Comparison of ENCODE assay signal across 9 cellular contexts in genomic region chr17:45783593-45784292, GRCh38. TPM values are rescaled to one million over a fixed set of nuclear protein-coding genes. Genes with fewer than 3 reads are reported as not detected.
A peak's percentile ranks its signal among the peaks of the same experiment; 100 is the strongest.
DNase-seq lines count a peak whose midpoint lies in the region; ATAC-seq, FAIRE-seq and TF ChIP-seq lines count a peak whose summit lies in the region.
"Had no signal": no experiment of that assay in that cellular context is flagged by ENCODE, and none has a peak within 500 bp of the region (broad histone marks: within the 10 kb centered on the region; RNA-seq: fewer than 3 reads in every experiment).

No MANE protein-coding gene starts in this region.

- H3K9me3 ChIP-seq in ES-I3 (ENCODE audit: control insufficient read depth, insufficient read depth, low read length) = no peaks in the 10 kb centered on the region

- peak overlapping the region; percentile 68; the same call in 1 of the 2 replicates for H3K9ac ChIP-seq in ES-I3 (ENCODE audit: low read depth, low read length)

- H3K4me1 Mint-ChIP-seq in natural killer cell treated with Interleukin-12 subunit alpha and Interleukin-12 subunit beta and Interleukin-15 and Interleukin-18, amount 100 ng/mL, for 72 hours (ENCODE audit: low read depth in 2 of 2) = peaks cover 0 to 3% of the 10 kb centered on the region in 2 donors

- no peak for FAIRE-seq in GM12892 (lab: Jason Lieb, UNC)
- FAIRE-seq: endometrium had no signal

- no peak overlapping the region for H3K27ac Mint-ChIP-seq in natural killer cell treated with Interleukin-12 subunit alpha and Interleukin-12 subunit beta and Interleukin-15 and Interleukin-18, amount 100 ng/mL, for 72 hours

- H3K4me3 Mint-ChIP-seq in natural killer cell treated with Interleukin-12 subunit alpha and Interleukin-12 subunit beta and Interleukin-15 and Interleukin-18, amount 100 ng/mL, for 72 hours = peak overlapping the region; percentile 54

- H3K4me1 ChIP-seq in ES-I3 (ENCODE audit: insufficient read depth, low read length) = peaks cover 8% of the 10 kb centered on the region

- H3K36me3 ChIP-seq in ES-I3 (ENCODE audit: insufficient read depth, low read length) = no peaks in the 10 kb centered on the region

- H3K36me3 Mint-ChIP-seq in natural killer cell treated with Interleukin-12 subunit alpha and Interleukin-12 subunit beta and Interleukin-15 and Interleukin-18, amount 100 ng/mL, for 72 hours = no peaks in the 10 kb centered on the region

- peak; percentile 85 for DNase-seq in NCI-H345 (lab: John Stamatoyannopoulos, UW)
- DNase-seq in natural killer cell treated with Interleukin-12 subunit alpha and Interleukin-12 subunit beta and Interleukin-15 and Interleukin-18, amount 100 ng/mL, for 72 hours (ENCODE audit: low spot score) = no peak
- DNase-seq in NAMALWA (ENCODE audit: low spot score) = no peak
- DNase-seq in GM12892 (ENCODE audit: insufficient read length) = no peak

- H3K27ac ChIP-seq in cingulate gyrus (ENCODE audit: low read depth, low read length) = peak overlapping the region; percentile 49

- ATAC-seq in natural killer cell treated with Interleukin-12 subunit alpha and Interleukin-12 subunit beta and Interleukin-15 and Interleukin-18, amount 100 ng/mL, for 72 hours = peak in 1 of 2 donors; percentile 10
- ATAC-seq in HG02852 (IDR thresholded peaks at IDR 0.05; ENCODE audit: unreplicated experiment) = no peak
- no peak for ATAC-seq in HG03280 (IDR thresholded peaks at IDR 0.05; ENCODE audit: unreplicated experiment)

- TF ChIP-seq POLR2A in GM12892 (IDR thresholded peaks at IDR 0.05; ENCODE audit: low read depth, low read length) = no peak

- H3K9me3 Mint-ChIP-seq in natural killer cell treated with Interleukin-12 subunit alpha and Interleukin-12 subunit beta and Interleukin-15 and Interleukin-18, amount 100 ng/mL, for 72 hours = no peaks in the 10 kb centered on the region

- H3K27me3 Mint-ChIP-seq in natural killer cell treated with Interleukin-12 subunit alpha and Interleukin-12 subunit beta and Interleukin-15 and Interleukin-18, amount 100 ng/mL, for 72 hours = peaks cover 49 to 61% of the 10 kb centered on the region in 2 donors

RNA-seq across cellular contexts. Expression of gene CRHR1, which starts 0.4 kb away (rescaled TPM):
- not detected for total RNA-seq in natural killer cell treated with Interleukin-12 subunit alpha and Interleukin-12 subunit beta and Interleukin-15 and Interleukin-18, amount 100 ng/mL, for 72 hours
- not detected for polyA plus RNA-seq in GM12892 (2012; ENCODE audit: missing spikeins)
